In the genomic region with DNA sequence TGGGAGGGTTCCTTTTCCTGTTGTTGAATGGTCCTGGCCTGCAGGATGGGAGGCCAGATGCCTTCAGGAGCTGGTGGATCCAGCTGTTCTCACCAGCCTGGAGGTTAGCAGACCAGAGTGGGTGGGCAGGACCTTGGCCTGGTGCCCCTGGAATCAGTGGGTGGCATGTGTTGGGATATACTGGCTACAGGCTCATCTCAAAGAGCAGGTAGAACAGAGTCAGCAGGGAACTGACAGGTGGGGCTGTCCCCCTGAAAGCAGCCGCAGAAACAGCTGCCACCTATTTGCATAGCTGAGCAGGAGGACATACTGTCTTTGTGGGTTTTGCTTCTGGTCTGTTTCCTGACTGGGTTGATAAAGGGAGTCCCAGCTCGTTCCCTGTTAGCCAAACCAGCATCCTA, we compare ENCODE assay signal across 1 cellular context.
TF ChIP-seq lines count a peak whose summit lies in the region.

No MANE protein-coding gene starts in this region.

TF ChIP-seq in GM12878, 131 proteins besides CTCF, POLR2A, EP300 and RAD21 (continued from another document):
- TF ChIP-seq IKZF2 (IDR thresholded peaks at IDR 0.05) (peak; percentile 40 to 57; a peak in 3 of 4 replicates), MYB (IDR thresholded peaks at IDR 0.05; ENCODE audit: borderline replicate concordance, low read depth, low read length) (0 out of 2 replicates have a peak, but pooled peaks have one; percentile 74), ASH2L (IDR thresholded peaks at IDR 0.05; ENCODE audit: borderline replicate concordance, low read depth) (no peak), RBBP5 (conservative IDR thresholded peaks at IDR 0.05) (no peak), PAX5 (IDR thresholded peaks at IDR 0.05; ENCODE audit: borderline replicate concordance, low read depth, low read length) (peak; percentile 79; the same call in 1 of the 2 replicates), RAD51 (IDR thresholded peaks at IDR 0.05) (no peak), TBL1XR1 (IDR thresholded peaks at IDR 0.05; ENCODE audit: low read depth, low read length) (peak; percentile 67; the same call in 1 of the 2 replicates), TCF12 (IDR thresholded peaks at IDR 0.05; ENCODE audit: low read depth, low read length) (peak; percentile 95), MEF2B (IDR thresholded peaks at IDR 0.05; ENCODE audit: partially characterized antibody, poor library complexity, severe bottlenecking) (peak; percentile 12), ESRRA (IDR thresholded peaks at IDR 0.05; ENCODE audit: low read length) (no peak), HDGF (IDR thresholded peaks at IDR 0.05) (peak; percentile 69; the same call in 1 of the 2 replicates), LARP7 (IDR thresholded peaks at IDR 0.05) (peak; percentile 57; the same call in 1 of the 2 replicates), SMARCA5 (IDR thresholded peaks at IDR 0.05) (0 out of 2 replicates have a peak, but pooled peaks have one; percentile 51), SPI1 (IDR thresholded peaks at IDR 0.05; ENCODE audit: borderline replicate concordance, insufficient read depth, low read depth, low read length) (peak; percentile 35; the same call in 1 of the 2 replicates), MTA2 (IDR thresholded peaks at IDR 0.05; ENCODE audit: low read depth) (peak; percentile 26; the same call in 1 of the 2 replicates), YBX1 (IDR thresholded peaks at IDR 0.05) (no peak), NFIC (IDR thresholded peaks at IDR 0.05; ENCODE audit: low read depth, low read length) (no peak), YY1 (IDR thresholded peaks at IDR 0.05; ENCODE audit: low read depth, low read length) (0 out of 2 replicates have a peak, but pooled peaks have one; percentile 53)
- TF ChIP-seq, protein P1, sequence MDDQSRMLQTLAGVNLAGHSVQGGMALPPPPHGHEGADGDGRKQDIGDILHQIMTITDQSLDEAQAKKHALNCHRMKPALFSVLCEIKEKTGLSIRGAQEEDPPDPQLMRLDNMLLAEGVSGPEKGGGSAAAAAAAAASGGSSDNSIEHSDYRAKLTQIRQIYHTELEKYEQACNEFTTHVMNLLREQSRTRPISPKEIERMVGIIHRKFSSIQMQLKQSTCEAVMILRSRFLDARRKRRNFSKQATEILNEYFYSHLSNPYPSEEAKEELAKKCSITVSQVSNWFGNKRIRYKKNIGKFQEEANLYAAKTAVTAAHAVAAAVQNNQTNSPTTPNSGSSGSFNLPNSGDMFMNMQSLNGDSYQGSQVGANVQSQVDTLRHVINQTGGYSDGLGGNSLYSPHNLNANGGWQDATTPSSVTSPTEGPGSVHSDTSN (IDR thresholded peaks at IDR 0.05; ENCODE audit: insufficient replicate concordance, low read depth, low read length), result peak; percentile 59
- TF ChIP-seq, protein P2, sequence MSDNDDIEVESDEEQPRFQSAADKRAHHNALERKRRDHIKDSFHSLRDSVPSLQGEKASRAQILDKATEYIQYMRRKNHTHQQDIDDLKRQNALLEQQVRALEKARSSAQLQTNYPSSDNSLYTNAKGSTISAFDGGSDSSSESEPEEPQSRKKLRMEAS (IDR thresholded peaks at IDR 0.05; ENCODE audit: low read depth, low read length), result no peak
- TF ChIP-seq, protein P3, sequence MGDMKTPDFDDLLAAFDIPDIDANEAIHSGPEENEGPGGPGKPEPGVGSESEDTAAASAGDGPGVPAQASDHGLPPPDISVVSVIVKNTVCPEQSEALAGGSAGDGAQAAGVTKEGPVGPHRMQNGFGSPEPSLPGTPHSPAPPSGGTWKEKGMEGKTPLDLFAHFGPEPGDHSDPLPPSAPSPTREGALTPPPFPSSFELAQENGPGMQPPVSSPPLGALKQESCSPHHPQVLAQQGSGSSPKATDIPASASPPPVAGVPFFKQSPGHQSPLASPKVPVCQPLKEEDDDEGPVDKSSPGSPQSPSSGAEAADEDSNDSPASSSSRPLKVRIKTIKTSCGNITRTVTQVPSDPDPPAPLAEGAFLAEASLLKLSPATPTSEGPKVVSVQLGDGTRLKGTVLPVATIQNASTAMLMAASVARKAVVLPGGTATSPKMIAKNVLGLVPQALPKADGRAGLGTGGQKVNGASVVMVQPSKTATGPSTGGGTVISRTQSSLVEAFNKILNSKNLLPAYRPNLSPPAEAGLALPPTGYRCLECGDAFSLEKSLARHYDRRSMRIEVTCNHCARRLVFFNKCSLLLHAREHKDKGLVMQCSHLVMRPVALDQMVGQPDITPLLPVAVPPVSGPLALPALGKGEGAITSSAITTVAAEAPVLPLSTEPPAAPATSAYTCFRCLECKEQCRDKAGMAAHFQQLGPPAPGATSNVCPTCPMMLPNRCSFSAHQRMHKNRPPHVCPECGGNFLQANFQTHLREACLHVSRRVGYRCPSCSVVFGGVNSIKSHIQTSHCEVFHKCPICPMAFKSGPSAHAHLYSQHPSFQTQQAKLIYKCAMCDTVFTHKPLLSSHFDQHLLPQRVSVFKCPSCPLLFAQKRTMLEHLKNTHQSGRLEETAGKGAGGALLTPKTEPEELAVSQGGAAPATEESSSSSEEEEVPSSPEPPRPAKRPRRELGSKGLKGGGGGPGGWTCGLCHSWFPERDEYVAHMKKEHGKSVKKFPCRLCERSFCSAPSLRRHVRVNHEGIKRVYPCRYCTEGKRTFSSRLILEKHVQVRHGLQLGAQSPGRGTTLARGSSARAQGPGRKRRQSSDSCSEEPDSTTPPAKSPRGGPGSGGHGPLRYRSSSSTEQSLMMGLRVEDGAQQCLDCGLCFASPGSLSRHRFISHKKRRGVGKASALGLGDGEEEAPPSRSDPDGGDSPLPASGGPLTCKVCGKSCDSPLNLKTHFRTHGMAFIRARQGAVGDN (IDR thresholded peaks at IDR 0.05), result no peak
- TF ChIP-seq, protein P4, sequence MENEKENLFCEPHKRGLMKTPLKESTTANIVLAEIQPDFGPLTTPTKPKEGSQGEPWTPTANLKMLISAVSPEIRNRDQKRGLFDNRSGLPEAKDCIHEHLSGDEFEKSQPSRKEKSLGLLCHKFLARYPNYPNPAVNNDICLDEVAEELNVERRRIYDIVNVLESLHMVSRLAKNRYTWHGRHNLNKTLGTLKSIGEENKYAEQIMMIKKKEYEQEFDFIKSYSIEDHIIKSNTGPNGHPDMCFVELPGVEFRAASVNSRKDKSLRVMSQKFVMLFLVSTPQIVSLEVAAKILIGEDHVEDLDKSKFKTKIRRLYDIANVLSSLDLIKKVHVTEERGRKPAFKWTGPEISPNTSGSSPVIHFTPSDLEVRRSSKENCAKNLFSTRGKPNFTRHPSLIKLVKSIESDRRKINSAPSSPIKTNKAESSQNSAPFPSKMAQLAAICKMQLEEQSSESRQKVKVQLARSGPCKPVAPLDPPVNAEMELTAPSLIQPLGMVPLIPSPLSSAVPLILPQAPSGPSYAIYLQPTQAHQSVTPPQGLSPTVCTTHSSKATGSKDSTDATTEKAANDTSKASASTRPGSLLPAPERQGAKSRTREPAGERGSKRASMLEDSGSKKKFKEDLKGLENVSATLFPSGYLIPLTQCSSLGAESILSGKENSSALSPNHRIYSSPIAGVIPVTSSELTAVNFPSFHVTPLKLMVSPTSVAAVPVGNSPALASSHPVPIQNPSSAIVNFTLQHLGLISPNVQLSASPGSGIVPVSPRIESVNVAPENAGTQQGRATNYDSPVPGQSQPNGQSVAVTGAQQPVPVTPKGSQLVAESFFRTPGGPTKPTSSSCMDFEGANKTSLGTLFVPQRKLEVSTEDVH (IDR thresholded peaks at IDR 0.05; ENCODE audit: low read depth, partially characterized antibody), result no peak
- TF ChIP-seq, protein P5, sequence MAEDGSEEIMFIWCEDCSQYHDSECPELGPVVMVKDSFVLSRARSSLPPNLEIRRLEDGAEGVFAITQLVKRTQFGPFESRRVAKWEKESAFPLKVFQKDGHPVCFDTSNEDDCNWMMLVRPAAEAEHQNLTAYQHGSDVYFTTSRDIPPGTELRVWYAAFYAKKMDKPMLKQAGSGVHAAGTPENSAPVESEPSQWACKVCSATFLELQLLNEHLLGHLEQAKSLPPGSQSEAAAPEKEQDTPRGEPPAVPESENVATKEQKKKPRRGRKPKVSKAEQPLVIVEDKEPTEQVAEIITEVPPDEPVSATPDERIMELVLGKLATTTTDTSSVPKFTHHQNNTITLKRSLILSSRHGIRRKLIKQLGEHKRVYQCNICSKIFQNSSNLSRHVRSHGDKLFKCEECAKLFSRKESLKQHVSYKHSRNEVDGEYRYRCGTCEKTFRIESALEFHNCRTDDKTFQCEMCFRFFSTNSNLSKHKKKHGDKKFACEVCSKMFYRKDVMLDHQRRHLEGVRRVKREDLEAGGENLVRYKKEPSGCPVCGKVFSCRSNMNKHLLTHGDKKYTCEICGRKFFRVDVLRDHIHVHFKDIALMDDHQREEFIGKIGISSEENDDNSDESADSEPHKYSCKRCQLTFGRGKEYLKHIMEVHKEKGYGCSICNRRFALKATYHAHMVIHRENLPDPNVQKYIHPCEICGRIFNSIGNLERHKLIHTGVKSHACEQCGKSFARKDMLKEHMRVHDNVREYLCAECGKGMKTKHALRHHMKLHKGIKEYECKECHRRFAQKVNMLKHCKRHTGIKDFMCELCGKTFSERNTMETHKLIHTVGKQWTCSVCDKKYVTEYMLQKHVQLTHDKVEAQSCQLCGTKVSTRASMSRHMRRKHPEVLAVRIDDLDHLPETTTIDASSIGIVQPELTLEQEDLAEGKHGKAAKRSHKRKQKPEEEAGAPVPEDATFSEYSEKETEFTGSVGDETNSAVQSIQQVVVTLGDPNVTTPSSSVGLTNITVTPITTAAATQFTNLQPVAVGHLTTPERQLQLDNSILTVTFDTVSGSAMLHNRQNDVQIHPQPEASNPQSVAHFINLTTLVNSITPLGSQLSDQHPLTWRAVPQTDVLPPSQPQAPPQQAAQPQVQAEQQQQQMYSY (CRISPR knock-in tag; IDR thresholded peaks at IDR 0.05), result no peak
- TF ChIP-seq, protein P6, sequence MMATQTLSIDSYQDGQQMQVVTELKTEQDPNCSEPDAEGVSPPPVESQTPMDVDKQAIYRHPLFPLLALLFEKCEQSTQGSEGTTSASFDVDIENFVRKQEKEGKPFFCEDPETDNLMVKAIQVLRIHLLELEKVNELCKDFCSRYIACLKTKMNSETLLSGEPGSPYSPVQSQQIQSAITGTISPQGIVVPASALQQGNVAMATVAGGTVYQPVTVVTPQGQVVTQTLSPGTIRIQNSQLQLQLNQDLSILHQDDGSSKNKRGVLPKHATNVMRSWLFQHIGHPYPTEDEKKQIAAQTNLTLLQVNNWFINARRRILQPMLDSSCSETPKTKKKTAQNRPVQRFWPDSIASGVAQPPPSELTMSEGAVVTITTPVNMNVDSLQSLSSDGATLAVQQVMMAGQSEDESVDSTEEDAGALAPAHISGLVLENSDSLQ (IDR thresholded peaks at IDR 0.05), result peak; percentile 82
